Comparison of ENCODE assay signal across 1 cellular context in genomic region chr12:112932485-112933151, GRCh38.
TF ChIP-seq lines count a peak whose summit lies in the region.

No MANE protein-coding gene starts in this region.

TF ChIP-seq in K562, 482 proteins besides CTCF, POLR2A, EP300 and RAD21:
- peak; percentile 19; the same call in 1 of the 2 replicates for TF ChIP-seq CEBPG (CRISPR knock-in tag; IDR thresholded peaks at IDR 0.05)
- TF ChIP-seq CEBPG (tag; conservative IDR thresholded peaks at IDR 0.05 in 1 of 2, IDR thresholded peaks at IDR 0.05 in 1 of 2), result peak; percentile 46 to 78
- TF ChIP-seq POU5F1 (IDR thresholded peaks at IDR 0.05; ENCODE audit: borderline replicate concordance, low read depth, low read length, partially characterized antibody), result no peak
- no peak for TF ChIP-seq KLF13 (tag; IDR thresholded peaks at IDR 0.05; ENCODE audit: borderline replicate concordance, low read depth)
- no peak for TF ChIP-seq MYBL2 (IDR thresholded peaks at IDR 0.05; ENCODE audit: low read depth)
- TF ChIP-seq MYBL2 (CRISPR knock-in tag; IDR thresholded peaks at IDR 0.05; ENCODE audit: borderline replicate concordance), result no peak
- no peak for TF ChIP-seq SMARCE1 (IDR thresholded peaks at IDR 0.05)
- TF ChIP-seq ATF4 (CRISPR knock-in tag; IDR thresholded peaks at IDR 0.05), result no peak
- TF ChIP-seq FOXA3 (CRISPR knock-in tag; conservative IDR thresholded peaks at IDR 0.05 in 1 of 2, IDR thresholded peaks at IDR 0.05 in 1 of 2), result peak; percentile 64 to 77; a peak in 3 of 4 replicates
- no peak for TF ChIP-seq MTF1 (CRISPR knock-in tag; IDR thresholded peaks at IDR 0.05; ENCODE audit: borderline replicate concordance)
- TF ChIP-seq THRA (IDR thresholded peaks at IDR 0.05), result no peak
- TF ChIP-seq CEBPB (tag; IDR thresholded peaks at IDR 0.05), result peak; percentile 44
- no peak for TF ChIP-seq LCOR (CRISPR knock-in tag; IDR thresholded peaks at IDR 0.05)
- peak; percentile 32 for TF ChIP-seq RBM25 (IDR thresholded peaks at IDR 0.05; ENCODE audit: low read depth, low read length, severe bottlenecking)
- no peak for TF ChIP-seq E2F1 (CRISPR knock-in tag; IDR thresholded peaks at IDR 0.05)
- TF ChIP-seq EP400 (IDR thresholded peaks at IDR 0.05), result no peak
- TF ChIP-seq ZNF324 (CRISPR knock-in tag; IDR thresholded peaks at IDR 0.05), result no peak
- no peak for TF ChIP-seq ZBTB40 (IDR thresholded peaks at IDR 0.05)
- no peak for TF ChIP-seq ZBTB40 (CRISPR knock-in tag; IDR thresholded peaks at IDR 0.05)
- no peak for TF ChIP-seq ZBTB43 (CRISPR knock-in tag; IDR thresholded peaks at IDR 0.05)
- TF ChIP-seq ZNF24 (IDR thresholded peaks at IDR 0.05), result no peak
